Comparison of ENCODE assay signal across 9 cellular contexts in genomic region chr2:192218970-192219369, GRCh38. TPM values are rescaled to one million over a fixed set of nuclear protein-coding genes. Genes with fewer than 3 reads are reported as not detected.
"Had no signal": no experiment of that assay in that cellular context is flagged by ENCODE, and none has a peak within 500 bp of the region (broad histone marks: within the 10 kb centered on the region; RNA-seq: fewer than 3 reads in every experiment).

No MANE protein-coding gene starts in this region.

- FAIRE-seq: HTR-8/SVneo, K562 had no signal

- H3K4me3 ChIP-seq: K562 had no signal

- DNase-seq: IMR-90, KBM-7, KG1 had no signal

- ATAC-seq: K562 had no signal

- H3K4me2 ChIP-seq: KMS-11 had no signal

- H3K9ac ChIP-seq: KMS-11 had no signal

- H3K27ac ChIP-seq: HL-60, KMS-11 had no signal

RNA-seq across cellular contexts. Expression of gene TMEFF2, which starts 24.2 kb away (rescaled TPM):
- total RNA-seq: HT-29, K562 had no signal
- polyA plus RNA-seq: IgD-negative memory B cell had no signal
